In the genomic region with DNA sequence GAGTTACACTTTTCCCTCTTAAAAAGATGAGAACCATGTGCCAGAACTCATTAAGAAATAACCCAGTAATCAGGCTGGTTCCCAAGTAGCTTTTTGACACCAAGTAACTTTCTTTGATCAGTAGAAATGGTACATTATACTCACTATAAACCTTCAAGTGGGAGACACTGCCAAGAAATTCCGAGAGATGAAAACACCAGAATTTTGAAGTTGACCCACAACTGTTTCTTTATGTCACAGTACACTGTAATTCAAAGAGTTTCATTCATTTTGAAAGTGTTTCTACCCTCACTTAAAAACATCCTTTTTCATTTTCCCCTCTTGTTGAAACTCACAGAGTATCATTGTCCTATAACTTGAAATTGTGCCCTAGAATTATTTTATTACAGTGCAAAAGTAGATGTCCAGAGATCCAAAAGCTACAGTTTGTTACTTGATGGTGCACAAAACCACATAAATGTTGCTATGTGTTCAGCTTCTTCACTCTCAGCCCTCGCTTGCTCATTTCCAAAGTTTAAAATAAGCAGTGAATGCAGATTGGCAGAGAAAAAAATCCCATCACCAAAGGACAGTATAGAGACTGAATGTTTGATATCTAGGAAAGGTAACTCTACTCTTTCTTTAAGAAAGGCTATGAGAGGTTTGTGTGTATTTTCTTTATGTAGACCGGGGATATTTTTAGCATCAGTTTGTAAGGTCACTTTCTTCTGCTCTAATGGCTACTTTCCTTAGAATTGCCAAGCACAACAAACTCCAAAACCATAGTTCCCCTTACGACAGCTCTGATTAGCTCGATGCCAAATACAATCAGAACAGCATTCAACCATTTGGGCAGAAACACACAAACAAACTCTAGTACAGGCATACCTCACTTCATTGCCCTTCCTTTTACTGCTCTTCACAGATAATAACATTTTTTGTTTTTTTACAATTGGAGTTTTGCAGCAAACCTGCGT, we compare ENCODE assay signal across 1 cellular context.
TF ChIP-seq lines count a peak whose summit lies in the region.

No MANE protein-coding gene starts in this region.

TF ChIP-seq in IMR-90, 13 proteins besides CTCF, POLR2A, EP300 and RAD21:
- TF ChIP-seq, protein P1, sequence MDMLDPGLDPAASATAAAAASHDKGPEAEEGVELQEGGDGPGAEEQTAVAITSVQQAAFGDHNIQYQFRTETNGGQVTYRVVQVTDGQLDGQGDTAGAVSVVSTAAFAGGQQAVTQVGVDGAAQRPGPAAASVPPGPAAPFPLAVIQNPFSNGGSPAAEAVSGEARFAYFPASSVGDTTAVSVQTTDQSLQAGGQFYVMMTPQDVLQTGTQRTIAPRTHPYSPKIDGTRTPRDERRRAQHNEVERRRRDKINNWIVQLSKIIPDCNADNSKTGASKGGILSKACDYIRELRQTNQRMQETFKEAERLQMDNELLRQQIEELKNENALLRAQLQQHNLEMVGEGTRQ (IDR thresholded peaks at IDR 0.05; ENCODE audit: low read depth, low read length): no peak
- TF ChIP-seq SMC3 (IDR thresholded peaks at IDR 0.05; ENCODE audit: low read depth, low read length) (no peak), ELK1 (IDR thresholded peaks at IDR 0.05; ENCODE audit: borderline replicate concordance, low read depth, low read length) (no peak), CEBPB (IDR thresholded peaks at IDR 0.05; ENCODE audit: low read depth, low read length) (no peak), RFX5 (IDR thresholded peaks at IDR 0.05; ENCODE audit: low read depth, low read length) (no peak), CHD1 (IDR thresholded peaks at IDR 0.05; ENCODE audit: low read depth, low read length) (no peak), FOS (IDR thresholded peaks at IDR 0.05; ENCODE audit: low read depth, low read length) (no peak)
